In genomic region chr1:59188413-59189213, GRCh38 we compare ENCODE assay signal across 16 cellular contexts.
A peak's percentile ranks its signal among the peaks of the same experiment; 100 is the strongest.
DNase-seq lines count a peak whose midpoint lies in the region; ATAC-seq and TF ChIP-seq lines count a peak whose summit lies in the region.
"Had no signal": no experiment of that assay in that cellular context is flagged by ENCODE, and none has a peak within 500 bp of the region (broad histone marks: within the 10 kb centered on the region; RNA-seq: fewer than 3 reads in every experiment).

No MANE protein-coding gene starts in this region.

- H2AFZ ChIP-seq in mesenchymal stem cell (ENCODE audit: low read depth, low read length), result no peak overlapping the region

- H3K4ac ChIP-seq in mesenchymal stem cell (ENCODE audit: low read depth in 1 of 2, low read length in 2 of 2), result no peak overlapping the region

- no peak overlapping the region for H2BK12ac ChIP-seq in mesenchymal stem cell (ENCODE audit: low read length in 2 of 2)

- H2BK120ac ChIP-seq in mesenchymal stem cell (ENCODE audit: low read depth, low read length), result no peak overlapping the region

- H3K4me2 ChIP-seq in mesenchymal stem cell (ENCODE audit: low read length, poor library complexity, severe bottlenecking), result no peak overlapping the region
- H3K4me2 ChIP-seq: KMS-11 had no signal

- TF ChIP-seq CTCF in right atrium auricular region (IDR thresholded peaks at IDR 0.05) (no peak), heart left ventricle (IDR thresholded peaks at IDR 0.05) (no peak), spleen (IDR thresholded peaks at IDR 0.05 in 8 of 11, conservative IDR thresholded peaks at IDR 0.05 in 3 of 11) (no peak), GM10266 (IDR thresholded peaks at IDR 0.05; ENCODE audit: control insufficient read depth, insufficient read depth, low read depth, missing control alignments) (no peak)

- H3K27ac ChIP-seq in right atrium auricular region, result no peak overlapping the region
- H3K27ac ChIP-seq in heart left ventricle, result peak overlapping the region in 2 of 12 donors; percentile 29 to 42
- H3K27ac ChIP-seq in mesenchymal stem cell (ENCODE audit: low read length, poor library complexity, severe bottlenecking), result no peak overlapping the region
- H3K27ac ChIP-seq in spleen, result no peak overlapping the region
- H3K27ac ChIP-seq: KMS-11, SK-N-MC had no signal

- H3K9ac ChIP-seq in mesenchymal stem cell (ENCODE audit: low read length), result no peak overlapping the region
- H3K9ac ChIP-seq: KMS-11 had no signal

- H2BK5ac ChIP-seq in mesenchymal stem cell (ENCODE audit: low read depth, low read length, poor library complexity, severe bottlenecking), result no peak overlapping the region

- TF ChIP-seq POLR2A in heart left ventricle (IDR thresholded peaks at IDR 0.05) (no peak), spleen (IDR thresholded peaks at IDR 0.05) (no peak)

- peaks cover 0 to 9% of the 10 kb centered on the region in 2 donors for H3K4me1 ChIP-seq in right atrium auricular region
- peaks cover 0 to 11% (median 0%) of the 10 kb centered on the region in 12 donors for H3K4me1 ChIP-seq in heart left ventricle
- peaks cover 14% of the 10 kb centered on the region for H3K4me1 ChIP-seq in mesenchymal stem cell (ENCODE audit: control insufficient read depth, insufficient read depth, low read depth, low read length)
- H3K4me1 ChIP-seq in spleen, result no peaks in the 10 kb centered on the region

- ATAC-seq in Right ventricle myocardium superior (ENCODE audit: poor library complexity) (peak; percentile 84), heart left ventricle (peak; percentile 61 to 70 (median 66))
- ATAC-seq: HepG2, Panc1 had no signal

- no peak overlapping the region for H2BK15ac ChIP-seq in mesenchymal stem cell (ENCODE audit: low read depth, poor library complexity, severe bottlenecking)

- DNase-seq in Right ventricle myocardium superior, result no peak
- DNase-seq in right atrium auricular region (ENCODE audit: low spot score), result no peak
- DNase-seq in heart left ventricle, result no peak
- no peak for DNase-seq in mesenchymal stem cell
- no peak for DNase-seq in glomerular visceral epithelial cell (ENCODE audit: extremely low spot score)
- no peak for DNase-seq in NCI-H1105 (lab: John Stamatoyannopoulos, UW)
- DNase-seq in spleen, result no peak
- no peak for DNase-seq in GM10266 (ENCODE audit: extremely low spot score)
- DNase-seq: HFFc6, NCI-H1048, NCI-H1694, NCI-H82 had no signal

- H3K27me3 ChIP-seq in right atrium auricular region, result no peaks in the 10 kb centered on the region
- no peaks in the 10 kb centered on the region for H3K27me3 ChIP-seq in heart left ventricle
- no peaks in the 10 kb centered on the region for H3K27me3 ChIP-seq in mesenchymal stem cell (ENCODE audit: control insufficient read depth in 1 of 2, insufficient read depth in 1 of 2, low read length in 2 of 2)
- no peaks in the 10 kb centered on the region for H3K27me3 ChIP-seq in spleen (replicated peaks in 1 of 7)

- peaks cover 0 to 2% of the 10 kb centered on the region in 2 donors for H3K9me3 ChIP-seq in right atrium auricular region
- peaks cover 0 to 8% (median 0%) of the 10 kb centered on the region in 12 donors for H3K9me3 ChIP-seq in heart left ventricle
- peaks cover 5% of the 10 kb centered on the region for H3K9me3 ChIP-seq in mesenchymal stem cell (ENCODE audit: control insufficient read depth, low read length)
- peaks cover 0 to 7% (median 4%) of the 10 kb centered on the region in 8 donors for H3K9me3 ChIP-seq in spleen

- H3K36me3 ChIP-seq in right atrium auricular region, result no peaks in the 10 kb centered on the region
- no peaks in the 10 kb centered on the region for H3K36me3 ChIP-seq in heart left ventricle
- no peaks in the 10 kb centered on the region for H3K36me3 ChIP-seq in mesenchymal stem cell (ENCODE audit: control insufficient read depth in 1 of 2, insufficient read depth in 2 of 2, low read depth in 1 of 2, low read length in 2 of 2)
- H3K36me3 ChIP-seq in spleen, result no peaks in the 10 kb centered on the region

- no peak overlapping the region for H4K91ac ChIP-seq in mesenchymal stem cell (ENCODE audit: low read length)

- peak overlapping the region; percentile 76 for H2AK5ac ChIP-seq in mesenchymal stem cell (ENCODE audit: low read length, severe bottlenecking)

- H3K14ac ChIP-seq in mesenchymal stem cell (ENCODE audit: low read length in 2 of 2), result no peak overlapping the region

- no peak overlapping the region for H4K8ac ChIP-seq in mesenchymal stem cell (ENCODE audit: low read length)

- intact Hi-C loops in Right ventricle myocardium superior (cut with DNase I) (no loop called here), heart left ventricle (cut with DNase I) (no loop called here), spleen (cut with DNase I; ENCODE audit: low total_unique reads) (no loop called here)

- H3K4me3 ChIP-seq in right atrium auricular region (no peak overlapping the region), heart left ventricle (no peak overlapping the region), mesenchymal stem cell (ENCODE audit: insufficient read depth in 1 of 2, low read depth in 1 of 2, low read length in 2 of 2) (no peak overlapping the region), spleen (no peak overlapping the region)
- H3K4me3 ChIP-seq: SK-N-MC had no signal

- no peaks in the 10 kb centered on the region for H3K79me1 ChIP-seq in mesenchymal stem cell (replicated peaks; ENCODE audit: low read length, poor library complexity, severe bottlenecking)

- no peak overlapping the region for H3K18ac ChIP-seq in mesenchymal stem cell (ENCODE audit: low read depth in 1 of 2, low read length in 2 of 2)

- WGBS in heart left ventricle, 4 donors, result 50 to 75% (median 62%) methylated on average over 2 of the region's 2 CpGs
- 100% methylated on average over 1 of the region's 2 CpGs for WGBS in mesenchymal stem cell
- WGBS in spleen, 5 donors, result 65 to 94% (median 81%) methylated on average over 2 of the region's 2 CpGs

- H3K23ac ChIP-seq in mesenchymal stem cell (ENCODE audit: low read length in 2 of 2), result no peak overlapping the region
